8 cellular contexts compared by ENCODE assay signal in genomic region chr14:67674139-67674479, GRCh38. TPM values are rescaled to one million over a fixed set of nuclear protein-coding genes. Genes with fewer than 3 reads are reported as not detected.
DNase-seq lines count a peak whose midpoint lies in the region; ATAC-seq, FAIRE-seq and TF ChIP-seq lines count a peak whose summit lies in the region.

No MANE protein-coding gene starts in this region.

- H3K27me3 Mint-ChIP-seq in neural crest cell (ENCODE audit: low read depth), result no peaks in the 10 kb centered on the region

- peak overlapping the region; percentile 89 for H3K4me3 Mint-ChIP-seq in neural crest cell

- peak overlapping the region; percentile 97 to 100 (median 98) for H3K27ac ChIP-seq in tibial nerve

- peak overlapping the region; percentile 87 for H3K27ac Mint-ChIP-seq in neural crest cell (ENCODE audit: unreplicated experiment)

- H3K36me3 ChIP-seq in tibial nerve, result peaks cover 0 to 17% (median 0%) of the 10 kb centered on the region in 3 donors

- no peak for FAIRE-seq in frontal cortex (lab: Jason Lieb, UNC)

- no peaks in the 10 kb centered on the region for H3K9me3 ChIP-seq in tibial nerve

- peak overlapping the region; percentile 76 to 97 (median 90) for H3K4me3 ChIP-seq in tibial nerve

- WGBS in tibial nerve, 2 donors, result 0% methylated on average over 10 to 25 of the region's 25 CpGs

- H3K4me1 Mint-ChIP-seq in neural crest cell, result peaks cover 29% of the 10 kb centered on the region

- H3K27me3 ChIP-seq in tibial nerve, result no peaks in the 10 kb centered on the region

- ATAC-seq in GM21786 (IDR thresholded peaks at IDR 0.05; ENCODE audit: unreplicated experiment), result peak; percentile 51

- H3K9me3 Mint-ChIP-seq in neural crest cell, result no peaks in the 10 kb centered on the region

- TF ChIP-seq CTCF in neural crest cell (conservative IDR thresholded peaks at IDR 0.05) (peak; percentile 38), tibial nerve (IDR thresholded peaks at IDR 0.05) (peak in 1 of 5 experiments; percentile 25)

- peaks cover 0 to 38% (median 23%) of the 10 kb centered on the region in 4 donors for H3K4me1 ChIP-seq in tibial nerve

- TF ChIP-seq POLR2A in tibial nerve (IDR thresholded peaks at IDR 0.05), result no peak

- H3K36me3 Mint-ChIP-seq in neural crest cell (ENCODE audit: low read depth), result peaks cover 3% of the 10 kb centered on the region

- no peak for TF ChIP-seq EP300 in tibial nerve (IDR thresholded peaks at IDR 0.05)

- DNase-seq in Daoy (ENCODE audit: low read depth) (peak; percentile 83), KG1 (lab: John Stamatoyannopoulos, UW) (peak; percentile 54), RPMI7951 (ENCODE audit: low read depth) (peak; percentile 65), frontal cortex (ENCODE audit: low spot score in 2 of 2) (peak; percentile 59 to 66), neural crest cell (ENCODE audit: low read depth, low spot score) (peak; percentile 71), tibial nerve (ENCODE audit: low spot score in 2 of 2) (peak; percentile 23 to 40)
- peak; percentile 56 for DNase-seq in activated naive CD4-positive, alpha-beta T cell treated with Interleukin-2 at 50 U/mL for 16 hours

RNA-seq across cellular contexts. Expression of gene VTI1B, which starts 0.3 kb away (rescaled TPM):
- total RNA-seq in Daoy (2014; rRNA removed; shearing (Covaris generic)), result 52.6 and 55.9 TPM in 2 replicates
- 49.3 and 52.6 TPM in 2 replicates for total RNA-seq in RPMI7951 (2014; rRNA removed; shearing (Covaris generic))
- total RNA-seq in frontal cortex (40.4 TPM), neural crest cell (103 and 112 TPM in 2 replicates), tibial nerve (100 to 1,000 TPM in 3 of 4 donors, 10 to 100 TPM in 1; 66.1 to 123 (median 103) TPM)

RNA-seq across cellular contexts. Expression of gene RDH11, which starts 21.5 kb away (rescaled TPM):
- 97.4 and 100 TPM in 2 replicates for total RNA-seq in Daoy (2014; rRNA removed; shearing (Covaris generic))
- total RNA-seq in RPMI7951 (2014; rRNA removed; shearing (Covaris generic)), result 73.6 and 86.6 TPM in 2 replicates
- total RNA-seq in frontal cortex, result 128 TPM
- total RNA-seq in neural crest cell, result 78.4 and 79.9 TPM in 2 replicates
- 10 to 100 TPM; 24.0 to 48.8 (median 34.9) TPM for total RNA-seq in tibial nerve

RNA-seq across cellular contexts. Expression of gene RDH12, which starts 27.6 kb away (rescaled TPM):
- total RNA-seq in Daoy (2014; rRNA removed; shearing (Covaris generic)), result 0.06 TPM in 1 of 2 replicates, not detected in the other
- not detected in 2 replicates for total RNA-seq in RPMI7951 (2014; rRNA removed; shearing (Covaris generic))
- total RNA-seq in frontal cortex (0.82 TPM), neural crest cell (not detected in 2 replicates), tibial nerve (not detected)

RNA-seq across cellular contexts. Expression of gene ARG2, which starts 54.4 kb away (rescaled TPM):
- 19.4 and 37.1 TPM in 2 replicates for total RNA-seq in Daoy (2014; rRNA removed; shearing (Covaris generic))
- total RNA-seq in RPMI7951 (2014; rRNA removed; shearing (Covaris generic)), result 16.0 and 21.9 TPM in 2 replicates
- total RNA-seq in frontal cortex (59.1 TPM), neural crest cell (19.1 and 22.2 TPM in 2 replicates), tibial nerve (10 to 100 TPM in 1 of 4 donors, 1 to 10 TPM in 2, under 1 TPM in 1; 0.44 to 21.3 (median 2.6) TPM)

Comparison
In these comparisons a context has a peak if more than half of its experiments do, and no peak if none do; other contexts are left out.
1. Peak in every context shown above with its lines: DNase-seq, ATAC-seq, H3K4me3 ChIP-seq and H3K27ac ChIP-seq.
2. DNase-seq: peak in every context shown above with its lines; median percentile 83 in Daoy; 71 in neural crest cell; 65 in RPMI7951; 62 in frontal cortex; 56 in activated naive CD4-positive, alpha-beta T cell treated with Interleukin-2 at 50 U/mL for 16 hours; 54 in KG1; 32 in tibial nerve.